Comparison of ENCODE assay signal across 9 cellular contexts in genomic region chr4:140483445-140483844, GRCh38. TPM values are rescaled to one million over a fixed set of nuclear protein-coding genes. Genes with fewer than 3 reads are reported as not detected.
"Had no signal": no experiment of that assay in that cellular context is flagged by ENCODE, and none has a peak within 500 bp of the region (broad histone marks: within the 10 kb centered on the region; RNA-seq: fewer than 3 reads in every experiment).

No MANE protein-coding gene starts in this region.

- H3K4me3 ChIP-seq: GM12878 had no signal

- ATAC-seq: GM12878 had no signal

- FAIRE-seq: G401.6, GM12878, GM12891, GM12892, GM18507, GM19239 had no signal

- DNase-seq: GDM1, GF-D8 had no signal

RNA-seq across cellular contexts. Expression of gene MGAT4D, which starts 14.6 kb away (rescaled TPM):
- total RNA-seq: G401, GM12878 had no signal
- polyA plus RNA-seq: GM12878 had no signal
